8 cellular contexts compared by ENCODE assay signal in genomic region chr17:50865868-50866260, GRCh38. TPM values are rescaled to one million over a fixed set of nuclear protein-coding genes. Genes with fewer than 3 reads are reported as not detected.
DNase-seq lines count a peak whose midpoint lies in the region; ATAC-seq and TF ChIP-seq lines count a peak whose summit lies in the region.

No MANE protein-coding gene starts in this region.

- peaks cover 65% of the 10 kb centered on the region for H3F3A ChIP-seq in PC-9 (ENCODE audit: insufficient read depth, low read depth)

- H3K4me3 ChIP-seq in AG04449 (ENCODE audit: low read depth, low read length) (peak overlapping the region; percentile 92), PC-9 (peak overlapping the region; percentile 78), fibroblast of pulmonary artery (replicated peaks; ENCODE audit: low read depth, low read length) (peak overlapping the region; percentile 90), sigmoid colon (peak overlapping the region; percentile 80 to 100 (median 96))

- no peak for DNase-seq in AG04449 (ENCODE audit: low read depth, low spot score)
- no peak for DNase-seq in PC-9
- DNase-seq in fibroblast of pulmonary artery (ENCODE audit: low read depth): no peak
- DNase-seq in sigmoid colon: no peak
- no peak for DNase-seq in stimulated activated CD4-positive, alpha-beta T cell treated with anti-CD3 and anti-CD28 coated beads, Interleukin-4, amount 100 ng/mL, for 1 hour
- DNase-seq in A172 (ENCODE audit: low spot score): no peak
- no peak for DNase-seq in putamen (ENCODE audit: low spot score)

- WGBS in sigmoid colon, 2 donors: 0% methylated on average over 53 of the region's 53 CpGs

- H3K4me2 ChIP-seq in PC-9: peak overlapping the region; percentile 93

- CTCF ChIA-PET in AG04449 (lab: Yijun Ruan, JAX): interaction anchor here (9.2 to 21.7 kb wide), 2 partner anchors 14 to 83 kb away, joined by 162 to 758 read pairs; no protein-coding TSS in a partner anchor
- CTCF ChIA-PET in PC-9 (lab: Charles Lee): interaction anchor here (0.6 to 0.7 kb wide), 3 partner anchors 49 to 283 kb away, joined by 3 to 4 read pairs (median 3); no protein-coding TSS in a partner anchor

- peaks cover 70% of the 10 kb centered on the region for H3K79me2 ChIP-seq in PC-9 (ENCODE audit: low read depth)

- no peak for TF ChIP-seq EP300 in sigmoid colon (IDR thresholded peaks at IDR 0.05)

- H3K27me3 ChIP-seq in PC-9 (ENCODE audit: insufficient read depth, low read depth) (no peaks in the 10 kb centered on the region), sigmoid colon (no peaks in the 10 kb centered on the region)

- H4K20me1 ChIP-seq in PC-9 (ENCODE audit: insufficient read depth): peaks cover 45% of the 10 kb centered on the region

- POLR2A ChIA-PET in AG04449 (lab: Yijun Ruan, JAX) (interaction anchor here (0.6 to 5.9 kb wide), 45 partner anchors 9 to 300 kb away, joined by 3 to 126 read pairs (median 6); partner anchors contain the start of genes NME1, NME2 and SPAG9), PC-9 (lab: Charles Lee; ENCODE audit: unreplicated experiment) (interaction anchor here (0.5 to 3.0 kb wide), 12 partner anchors 10 to 828 kb away, joined by 3 to 28 read pairs (median 4); no protein-coding TSS in a partner anchor)

- peak; percentile 12 for ATAC-seq in GM21515 (IDR thresholded peaks at IDR 0.05; ENCODE audit: unreplicated experiment)

- H3K27ac ChIP-seq in PC-9 (peak overlapping the region; percentile 64), sigmoid colon (peak overlapping the region; percentile 99 to 100 (median 99))

- no peaks in the 10 kb centered on the region for H3K9me2 ChIP-seq in PC-9 (ENCODE audit: insufficient read depth)

- TF ChIP-seq CTCF in AG04449 (IDR thresholded peaks at IDR 0.05; ENCODE audit: insufficient read depth, low read length, missing control alignments) (no peak), PC-9 (conservative IDR thresholded peaks at IDR 0.05) (no peak), fibroblast of pulmonary artery (IDR thresholded peaks at IDR 0.05; ENCODE audit: low read length, missing control alignments) (no peak), sigmoid colon (IDR thresholded peaks at IDR 0.05) (no peak)

- H3K4me1 ChIP-seq in PC-9 (replicated peaks; ENCODE audit: insufficient read depth) (peaks cover 52% of the 10 kb centered on the region), sigmoid colon (peaks cover 0 to 51% (median 39%) of the 10 kb centered on the region in 4 donors)

- TF ChIP-seq POLR2A in sigmoid colon (IDR thresholded peaks at IDR 0.05): no peak

- intact Hi-C loops in PC-9 (cut with micrococcal nuclease; ENCODE audit: unreplicated experiment) (loop anchor here (1.0 kb wide), 2 partner anchors 38 to 84 kb away; no protein-coding TSS in a partner anchor), sigmoid colon (cut with DNase I) (loop anchor here (1.0 to 2.0 kb wide), 3 partner anchors 65 to 255 kb away; partner anchors contain the start of gene SPAG9)

- H3K36me3 ChIP-seq in PC-9 (ENCODE audit: low read depth) (peaks cover 33% of the 10 kb centered on the region), sigmoid colon (peaks cover 0 to 25% (median 2%) of the 10 kb centered on the region in 4 donors)

- peak overlapping the region; percentile 66 for H2AFZ ChIP-seq in PC-9

- H3K9me3 ChIP-seq in PC-9 (ENCODE audit: insufficient read depth, low read depth) (no peaks in the 10 kb centered on the region), sigmoid colon (no peaks in the 10 kb centered on the region)

- no TSS peak for BruUV-seq in PC-9 (replicated peaks; lab: Mats Ljungman, UMichigan)

RNA-seq across cellular contexts. Expression of gene TOB1, which starts 0.3 kb away (rescaled TPM):
- total RNA-seq in PC-9 (2021) (54.2 and 67.9 TPM in 2 replicates), sigmoid colon (10 to 100 TPM; 16.2 to 31.1 (median 30.1) TPM)
- 10 to 100 TPM; 32.4 to 57.1 (median 39.4) TPM for polyA plus RNA-seq in sigmoid colon
- total RNA-seq in A172 (2014; rRNA removed; shearing (Covaris generic)): 7.2 and 8.1 TPM in 2 replicates

RNA-seq across cellular contexts. Expression of gene WFIKKN2, which starts 30.5 kb away (rescaled TPM):
- total RNA-seq in PC-9 (2021) (not detected in 2 replicates), sigmoid colon (1 to 10 TPM in 1 of 4 donors, under 1 TPM in 3; under 0.01 to 1.1 (median 0.15) TPM)
- under 1 TPM in 2 of 3 donors, not detected in 1; under 0.01 to 0.09 TPM for polyA plus RNA-seq in sigmoid colon
- not detected in 2 replicates for total RNA-seq in A172 (2014; rRNA removed; shearing (Covaris generic))
